ENCODE assay signal across 2 cellular contexts in genomic region chr4:4379540-4380087, GRCh38.
TF ChIP-seq lines count a peak whose summit lies in the region.

No MANE protein-coding gene starts in this region.

TF ChIP-seq in WTC11, 78 proteins besides CTCF, POLR2A, EP300 and RAD21 (continued from another document and continues in another):
- TF ChIP-seq E2F5 (CRISPR knock-in tag; IDR thresholded peaks at IDR 0.05) (no peak), ELF4 (CRISPR knock-in tag; IDR thresholded peaks at IDR 0.05; ENCODE audit: low read depth) (no peak), IRF1 (CRISPR knock-in tag; IDR thresholded peaks at IDR 0.05) (no peak), ARID4B (CRISPR knock-in tag; IDR thresholded peaks at IDR 0.05; ENCODE audit: borderline replicate concordance) (no peak), E2F4 (CRISPR knock-in tag; IDR thresholded peaks at IDR 0.05; ENCODE audit: borderline replicate concordance, low read depth) (no peak), MAX (CRISPR knock-in tag; IDR thresholded peaks at IDR 0.05) (no peak), MYBL2 (CRISPR knock-in tag; IDR thresholded peaks at IDR 0.05) (no peak), IRF2 (CRISPR knock-in tag; IDR thresholded peaks at IDR 0.05; ENCODE audit: borderline replicate concordance, low read depth) (no peak), GABPB1 (CRISPR knock-in tag; IDR thresholded peaks at IDR 0.05) (no peak), GRHL2 (CRISPR knock-in tag; IDR thresholded peaks at IDR 0.05; ENCODE audit: insufficient replicate concordance, severe bottlenecking) (no peak), ERG (CRISPR knock-in tag; IDR thresholded peaks at IDR 0.05) (no peak)

TF ChIP-seq in neural cell, 6 proteins besides CTCF, POLR2A, EP300 and RAD21 (continued from another document):
- no peak for TF ChIP-seq REST (IDR thresholded peaks at IDR 0.05; ENCODE audit: borderline replicate concordance)
TF ChIP-seq in neural cell: peak in this region for 0.
